In genomic region chr16:20388854-20389253, GRCh38 we compare ENCODE assay signal across 11 cellular contexts. TPM values are rescaled to one million over a fixed set of nuclear protein-coding genes. Genes with fewer than 3 reads are reported as not detected.
"Had no signal": no experiment of that assay in that cellular context is flagged by ENCODE, and none has a peak within 500 bp of the region (broad histone marks: within the 10 kb centered on the region; RNA-seq: fewer than 3 reads in every experiment).

No MANE protein-coding gene starts in this region.

- DNase-seq: GM23248, GOT3, H7, HFFc6, IMR-90 had no signal

- ATAC-seq: HCT116, K562 had no signal

- H3K36me3 ChIP-seq: HAP-1 had no signal

- H3K9me3 ChIP-seq: HAP-1 had no signal

- H3K27ac Mint-ChIP-seq: HFFc6 had no signal

- H3K4me1 ChIP-seq: HAP-1 had no signal

- H3K4me3 Mint-ChIP-seq: HFFc6 had no signal

- H3K27ac ChIP-seq: GM23248, HL-60 had no signal

- H3K4me3 ChIP-seq: GM23248, HAP-1, K562 had no signal

RNA-seq across cellular contexts. Expression of gene PDILT, which starts 15.7 kb away (rescaled TPM):
- total RNA-seq: GM23248, H4, H7, HFFc6, HT1080, IMR-90, K562 had no signal
- polyA plus RNA-seq: GM23248, IMR-90, K562 had no signal

RNA-seq across cellular contexts. Expression of gene ACSM5, which starts 20.5 kb away (rescaled TPM):
- total RNA-seq: GM23248, H7, HFFc6, HT1080, IMR-90, K562 had no signal
- polyA plus RNA-seq: GM23248, IMR-90, K562 had no signal

RNA-seq across cellular contexts. Expression of gene UMOD, which starts 36.3 kb away (rescaled TPM):
- total RNA-seq: GM23248, H4, H7, HFFc6, HT1080, IMR-90, K562 had no signal
- polyA plus RNA-seq: GM23248, IMR-90, K562 had no signal
